ENCODE assay signal across 9 cellular contexts in the genomic region with DNA sequence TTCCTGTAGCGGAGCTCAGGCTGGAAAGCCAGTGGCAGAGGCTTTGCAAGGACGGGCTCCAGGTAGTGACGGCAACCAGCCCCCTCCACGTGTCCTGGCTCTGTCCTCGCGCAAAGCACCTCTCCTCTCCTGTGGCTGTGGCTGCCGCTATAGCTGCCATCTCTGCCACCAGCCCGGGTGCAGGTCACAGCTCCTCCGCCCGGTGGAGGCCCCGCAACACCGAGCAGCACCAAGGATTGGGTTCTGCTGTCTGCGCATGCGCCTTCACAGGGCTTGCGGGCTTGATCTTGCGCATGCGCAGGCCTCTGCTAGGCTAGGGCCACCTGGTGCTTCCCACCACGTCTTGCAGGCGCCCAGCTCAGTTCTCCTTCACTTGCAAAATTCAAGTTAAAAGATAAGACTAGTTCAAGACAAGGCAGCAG.
DNase-seq lines count a peak whose midpoint lies in the region; ATAC-seq and TF ChIP-seq lines count a peak whose summit lies in the region.
"Had no signal": no experiment of that assay in that cellular context is flagged by ENCODE, and none has a peak within 500 bp of the region (broad histone marks: within the 10 kb centered on the region; RNA-seq: fewer than 3 reads in every experiment).

No MANE protein-coding gene starts in this region.

- intact Hi-C loops in mucosa of descending colon (cut with DNase I, micrococcal nuclease): no loop called here

- ATAC-seq in mucosa of descending colon (peak; percentile 60), GM18861 (IDR thresholded peaks at IDR 0.05; ENCODE audit: unreplicated experiment) (no peak)
- ATAC-seq: Panc1 had no signal

- DNase-seq in HS-5 (ENCODE audit: low read depth) (peak; percentile 30), mucosa of descending colon (peak in 2 of 3 donors; percentile 9 to 63), SKM-1 treated with dmso at 0.1 percent for 144 hours (lab: John Stamatoyannopoulos, UW; ENCODE audit: unreplicated experiment) (no peak), NCI-H82 treated with DMSO at 0.1 percent for 48 hours (lab: John Stamatoyannopoulos, UW; ENCODE audit: unreplicated experiment) (no peak), GM20000 (ENCODE audit: low spot score) (no peak)
- peak; percentile 27 for DNase-seq in activated naive CD4-positive, alpha-beta T cell treated with anti-CD3 and anti-CD28 coated beads, Interleukin-2, amount 50 U/mL, for 16 hours

- H3K27ac ChIP-seq in 22Rv1: no peak overlapping the region

- H3K4me3 ChIP-seq in mucosa of descending colon: no peak overlapping the region

- peaks cover 17% of the 10 kb centered on the region for H3K9me3 ChIP-seq in mucosa of descending colon

- H3K4me1 ChIP-seq in mucosa of descending colon (ENCODE audit: low read depth): no peaks in the 10 kb centered on the region

- TF ChIP-seq CTCF in 22Rv1 (IDR thresholded peaks at IDR 0.05) (peak; percentile 40), mucosa of descending colon (IDR thresholded peaks at IDR 0.05) (no peak), GM20000 (IDR thresholded peaks at IDR 0.05; ENCODE audit: extremely low read depth, missing control alignments) (no peak)

- no peaks in the 10 kb centered on the region for H3K36me3 ChIP-seq in mucosa of descending colon (ENCODE audit: low read depth)

Comparison
In these comparisons a context has a peak if more than half of its experiments do, and no peak if none do; other contexts are left out.
1. DNase-seq: peak in HS-5 (single experiment), activated naive CD4-positive, alpha-beta T cell treated with anti-CD3 and anti-CD28 coated beads, Interleukin-2, amount 50 U/mL, for 16 hours (single experiment) and mucosa of descending colon (2 of 3); none in SKM-1 treated with dmso at 0.1 percent for 144 hours (single experiment), NCI-H82 treated with DMSO at 0.1 percent for 48 hours (single experiment) and GM20000 (single experiment).